ENCODE assay signal across 8 cellular contexts in the genomic region with DNA sequence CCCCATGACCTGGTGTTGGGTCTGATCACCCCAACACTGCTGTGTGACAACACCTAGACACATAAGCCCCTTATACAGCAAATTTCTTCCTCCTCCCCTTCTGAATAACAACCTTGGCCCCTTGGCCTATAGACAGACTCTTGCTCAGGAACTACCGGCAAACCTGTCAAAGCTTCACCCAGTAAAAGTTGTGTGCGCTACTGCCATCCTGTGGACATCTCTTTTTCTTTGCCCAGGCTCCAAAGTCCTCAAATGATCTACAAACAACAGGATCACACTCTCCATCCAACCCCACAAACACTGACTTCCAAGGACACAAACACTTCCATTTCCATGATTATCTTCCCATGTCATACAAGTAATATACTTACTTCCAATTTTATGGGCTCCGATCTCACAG.
DNase-seq lines count a peak whose midpoint lies in the region; ATAC-seq, FAIRE-seq and TF ChIP-seq lines count a peak whose summit lies in the region.
"Not testable (repeated sequence)": the region's sequence is repeated elsewhere in the genome, so short reads cannot be mapped to it uniquely, and the experiment has no call there.

No MANE protein-coding gene starts in this region.

- H3K27ac Mint-ChIP-seq in activated CD4-positive, alpha-beta T cell treated with anti-CD3 and anti-CD28 coated beads for 36 hours: not testable (repeated sequence)

- H3K36me3 ChIP-seq in DND-41 (ENCODE audit: insufficient read depth, low read length); Karpas-422 (ENCODE audit: insufficient read depth, low read length); OCI-LY3 (replicated peaks; ENCODE audit: low read depth, low read length): not testable (repeated sequence)

- H3K4me3 Mint-ChIP-seq in activated CD4-positive, alpha-beta T cell treated with anti-CD3 and anti-CD28 coated beads for 36 hours: not testable (repeated sequence)

- H3K27me3 Mint-ChIP-seq in activated CD4-positive, alpha-beta T cell treated with anti-CD3 and anti-CD28 coated beads for 36 hours: not testable (repeated sequence)

- not testable (repeated sequence) for H3K4me1 ChIP-seq in DND-41 (ENCODE audit: insufficient read depth, low read length); Karpas-422 (ENCODE audit: low read length); OCI-LY3 (ENCODE audit: low read length)

- H3K27ac ChIP-seq in DND-41 (ENCODE audit: low read length); Karpas-422 (ENCODE audit: low read length); OCI-LY3 (ENCODE audit: low read length): not testable (repeated sequence)

- not testable (repeated sequence) for H3K36me3 Mint-ChIP-seq in activated CD4-positive, alpha-beta T cell treated with anti-CD3 and anti-CD28 coated beads for 36 hours (ENCODE audit: low read depth)

- not testable (repeated sequence) for H3K9ac ChIP-seq in DND-41 (ENCODE audit: low read depth, low read length); Karpas-422 (ENCODE audit: low read length); OCI-LY3 (ENCODE audit: low read length)

- H2AFZ ChIP-seq in DND-41 (ENCODE audit: low read depth, low read length); Karpas-422 (ENCODE audit: low read length); OCI-LY3 (ENCODE audit: low read depth, low read length): not testable (repeated sequence)

- intact Hi-C loops in activated CD4-positive, alpha-beta T cell treated with anti-CD3 and anti-CD28 coated beads for 36 hours (cut with DNase I, micrococcal nuclease): not testable (repeated sequence)

- H3K9me3 ChIP-seq in DND-41 (ENCODE audit: insufficient read depth, low read length, severe bottlenecking); Karpas-422 (ENCODE audit: low read length); OCI-LY3 (ENCODE audit: insufficient read depth, low read length): not testable (repeated sequence)

- peak; percentile 11 for TF ChIP-seq CTCF in DND-41 (IDR thresholded peaks at IDR 0.05; ENCODE audit: borderline replicate concordance, extremely low read depth, low read length, poor library complexity, severe bottlenecking)
- peak; percentile 37 for TF ChIP-seq CTCF in OCI-LY3 (IDR thresholded peaks at IDR 0.05; ENCODE audit: low read depth, low read length)

- CTCF ChIA-PET in activated CD4-positive, alpha-beta T cell treated with anti-CD3 and anti-CD28 coated beads for 36 hours (lab: Charles Lee): not testable (repeated sequence)

- not testable (repeated sequence) for DNase-seq in DND-41
- peak; percentile 73 for DNase-seq in Karpas-422
- peak; percentile 17 for DNase-seq in activated CD4-positive, alpha-beta T cell treated with anti-CD3 and anti-CD28 coated beads for 36 hours
- peak; percentile 0 for DNase-seq in iPS-NIHi7 (ENCODE audit: extremely low spot score)
- DNase-seq in urothelium cell line (ENCODE audit: low spot score): peak; percentile 14

- not testable (repeated sequence) for H4K20me1 ChIP-seq in DND-41 (ENCODE audit: insufficient read depth, low read length); Karpas-422 (ENCODE audit: insufficient read depth, low read depth, low read length); OCI-LY3 (ENCODE audit: insufficient read depth, low read length)

- not testable (repeated sequence) for H3K4me2 ChIP-seq in DND-41 (ENCODE audit: insufficient read depth, low read length); Karpas-422 (ENCODE audit: low read depth, low read length, poor library complexity, severe bottlenecking); OCI-LY3 (ENCODE audit: low read length)

- H3K9me2 ChIP-seq in Karpas-422 (replicated peaks; ENCODE audit: insufficient read depth, low read length): not testable (repeated sequence)

- H3K4me3 ChIP-seq in DND-41 (ENCODE audit: low read depth in 1 of 2, low read length in 2 of 2); Karpas-422 (ENCODE audit: low read length); OCI-LY3 (ENCODE audit: low read length): not testable (repeated sequence)

- POLR2A ChIA-PET in activated CD4-positive, alpha-beta T cell treated with anti-CD3 and anti-CD28 coated beads for 36 hours (lab: Charles Lee): not testable (repeated sequence)

- H3K9me3 Mint-ChIP-seq in activated CD4-positive, alpha-beta T cell treated with anti-CD3 and anti-CD28 coated beads for 36 hours (ENCODE audit: low read depth): not testable (repeated sequence)

- not testable (repeated sequence) for ATAC-seq in DND-41 (ENCODE audit: insufficient read depth, low read depth); activated CD4-positive, alpha-beta T cell treated with anti-CD3 and anti-CD28 coated beads for 36 hours
- ATAC-seq in GM18868 (IDR thresholded peaks at IDR 0.05; ENCODE audit: unreplicated experiment) (peak; percentile 55), HG02798 (IDR thresholded peaks at IDR 0.05; ENCODE audit: poor library complexity, unreplicated experiment) (peak; percentile 63)

- H3K4me1 Mint-ChIP-seq in activated CD4-positive, alpha-beta T cell treated with anti-CD3 and anti-CD28 coated beads for 36 hours: not testable (repeated sequence)

- FAIRE-seq in urothelium cell line (lab: Jason Lieb, UNC): peak; percentile 96

- H3K27me3 ChIP-seq in DND-41 (ENCODE audit: insufficient read depth, low read length, poor library complexity); Karpas-422 (ENCODE audit: low read length); OCI-LY3 (ENCODE audit: low read depth, low read length): not testable (repeated sequence)

- H3K79me2 ChIP-seq in DND-41 (ENCODE audit: insufficient read depth, low read length); Karpas-422 (ENCODE audit: low read length); OCI-LY3 (ENCODE audit: low read length): not testable (repeated sequence)
